17 cellular contexts compared by ENCODE assay signal in genomic region chr12:111363578-111363977, GRCh38. TPM values are rescaled to one million over a fixed set of nuclear protein-coding genes. Genes with fewer than 3 reads are reported as not detected.
DNase-seq lines count a peak whose midpoint lies in the region; ATAC-seq and TF ChIP-seq lines count a peak whose summit lies in the region.
"Had no signal": no experiment of that assay in that cellular context is flagged by ENCODE, and none has a peak within 500 bp of the region (broad histone marks: within the 10 kb centered on the region; RNA-seq: fewer than 3 reads in every experiment).

No MANE protein-coding gene starts in this region.

- CTCF ChIA-PET in BJ (lab: Yijun Ruan, JAX): interaction anchor here (1.6 kb wide), 1 partner anchor 33 kb away, joined by 4 read pairs; no protein-coding TSS in a partner anchor
- CTCF ChIA-PET in IMR-90 (lab: Yijun Ruan, JAX): no interaction called here

- H2AFZ ChIP-seq in IMR-90 (replicated peaks; ENCODE audit: low read length, poor library complexity) (no peak overlapping the region), neuronal stem cell (ENCODE audit: low read length) (no peak overlapping the region)

- no CpG with 5 or more reads among the region's 3 CpGs for WGBS in IMR-90 (ENCODE audit: extremely low coverage in 2 of 2, insufficient read length in 1 of 2), 2 experiments
- no CpG with 5 or more reads among the region's 3 CpGs for WGBS in neuronal stem cell (ENCODE audit: extremely low coverage in 2 of 2, insufficient read length in 2 of 2, insufficient replicate concordance in 1 of 2), 2 donors

- H2BK5ac ChIP-seq in IMR-90 (ENCODE audit: low read depth, low read length, poor library complexity, severe bottlenecking) (no peak overlapping the region), neuronal stem cell (ENCODE audit: low read length) (no peak overlapping the region)

- no peak overlapping the region for H2BK20ac ChIP-seq in IMR-90 (ENCODE audit: low read depth, low read length)

- H3K4me2 ChIP-seq in IMR-90 (ENCODE audit: low read depth, low read length) (no peak overlapping the region), neuronal stem cell (ENCODE audit: insufficient read depth, low read length, poor library complexity, severe bottlenecking) (no peak overlapping the region)

- no peaks in the 10 kb centered on the region for H3K9me3 ChIP-seq in IMR-90 (ENCODE audit: control insufficient read depth, insufficient read depth, low read length)
- no peaks in the 10 kb centered on the region for H3K9me3 ChIP-seq in neuronal stem cell (replicated peaks in 1 of 2; ENCODE audit: control insufficient read depth in 2 of 2, insufficient read depth in 1 of 2, low read depth in 1 of 2, low read length in 2 of 2)
- H3K9me3 ChIP-seq: mucosa of descending colon, pancreas had no signal

- no peak overlapping the region for H3K18ac ChIP-seq in IMR-90 (ENCODE audit: low read depth, low read length)
- no peak overlapping the region for H3K18ac ChIP-seq in neuronal stem cell (ENCODE audit: low read length)

- no peak overlapping the region for H3K4me3 ChIP-seq in BJ (ENCODE audit: low read depth, low read length)
- no peak overlapping the region for H3K4me3 ChIP-seq in IMR-90 (ENCODE audit: insufficient read depth, low read depth, low read length)
- no peak overlapping the region for H3K4me3 ChIP-seq in neuronal stem cell (ENCODE audit: low read length in 2 of 2)
- H3K4me3 ChIP-seq: mucosa of descending colon, pancreas had no signal

- H3K36me3 ChIP-seq in BJ (ENCODE audit: control insufficient read depth, insufficient read depth, low read length): peaks cover 4% of the 10 kb centered on the region; the same call in 1 of the 2 replicates
- peaks cover 17% of the 10 kb centered on the region for H3K36me3 ChIP-seq in IMR-90 (ENCODE audit: control insufficient read depth, insufficient read depth, low read length)
- peaks cover 21 to 34% of the 10 kb centered on the region in 2 donors for H3K36me3 ChIP-seq in neuronal stem cell (replicated peaks in 1 of 2; ENCODE audit: control insufficient read depth in 2 of 2, insufficient read depth in 2 of 2, low read length in 2 of 2)

- H3K23ac ChIP-seq in IMR-90 (ENCODE audit: low read depth, low read length) (no peak overlapping the region), neuronal stem cell (ENCODE audit: low read depth, low read length, poor library complexity) (peak overlapping the region; percentile 59)

- H2AK5ac ChIP-seq in IMR-90 (ENCODE audit: low read depth, low read length) (no peak overlapping the region), neuronal stem cell (ENCODE audit: low read depth, low read length) (no peak overlapping the region)

- dilution Hi-C loops in IMR-90 (cut with HindIII; ENCODE audit: low sequenced_read_pairs, unreplicated experiment): no loop called here

- in situ Hi-C loops in IMR-90 (cut with MboI; ENCODE audit: low sequenced_read_pairs): no loop called here

- BruUV-seq in IMR-90 (replicated peaks; lab: Mats Ljungman, UMichigan): no TSS peak

- H4K91ac ChIP-seq in IMR-90 (ENCODE audit: insufficient read depth, low read depth, low read length): no peak overlapping the region
- H4K91ac ChIP-seq in neuronal stem cell (ENCODE audit: low read depth, low read length, poor library complexity): no peak overlapping the region

- no peak overlapping the region for H2BK120ac ChIP-seq in IMR-90 (ENCODE audit: low read depth, low read length)
- H2BK120ac ChIP-seq in neuronal stem cell (ENCODE audit: low read depth, low read length): no peak overlapping the region

- H4K5ac ChIP-seq in IMR-90 (ENCODE audit: low read depth, low read length): no peak overlapping the region

- no peak overlapping the region for H4K8ac ChIP-seq in IMR-90 (ENCODE audit: low read depth in 2 of 2, low read length in 2 of 2)
- no peak overlapping the region for H4K8ac ChIP-seq in neuronal stem cell (ENCODE audit: low read depth, low read length)

- DNase-seq in BJ (ENCODE audit: low read depth): peak; percentile 12
- peak; percentile 48 for DNase-seq in IMR-90
- peak; percentile 36 to 57 for DNase-seq in dermis microvascular lymphatic vessel endothelial cell (ENCODE audit: low read depth in 2 of 2)
- no peak for DNase-seq in neuronal stem cell (ENCODE audit: low spot score)
- DNase-seq in GM19240 (ENCODE audit: insufficient read length, low spot score): no peak
- DNase-seq: activated CD4-positive, alpha-beta memory T cell treated with anti-CD3 and anti-CD28 coated beads, Interleukin-2, amount 10 ng/mL, durations not matched to agents 7 days and 5 days; activated effector memory CD4-positive, alpha-beta T cell treated with Interleukin-2 at 50 U/mL for 16 hours; CD4-positive, CD25-positive, alpha-beta regulatory T cell; effector memory CD4-positive, alpha-beta T cell; immature natural killer cell; mucosa of descending colon; NCI-H2081; substantia nigra had no signal

- no peak overlapping the region for H2BK12ac ChIP-seq in neuronal stem cell (ENCODE audit: low read length)

- intact Hi-C loops in IMR-90 (cut with micrococcal nuclease): no loop called here

- H3K27me3 ChIP-seq in BJ (ENCODE audit: control insufficient read depth, insufficient read depth, low read length): no peaks in the 10 kb centered on the region
- H3K27me3 ChIP-seq in IMR-90 (ENCODE audit: control insufficient read depth, insufficient read depth, low read length): no peaks in the 10 kb centered on the region
- no peaks in the 10 kb centered on the region for H3K27me3 ChIP-seq in neuronal stem cell (ENCODE audit: control insufficient read depth in 3 of 3, insufficient read depth in 3 of 3, low read depth in 1 of 3, low read length in 3 of 3)
- H3K27me3 ChIP-seq: pancreas had no signal

- H3K27ac ChIP-seq in IMR-90 (ENCODE audit: insufficient read depth, low read length): no peak overlapping the region
- H3K27ac ChIP-seq in neuronal stem cell (replicated peaks; ENCODE audit: low read length): no peak overlapping the region

- TF ChIP-seq CTCF in BJ (IDR thresholded peaks at IDR 0.05; ENCODE audit: insufficient read depth, low read depth, low read length) (no peak), IMR-90 (conservative IDR thresholded peaks at IDR 0.05; ENCODE audit: low read depth, low read length) (no peak)

- H3K56ac ChIP-seq in IMR-90 (ENCODE audit: extremely low read depth, insufficient read depth, low read length): no peak overlapping the region

- H2BK15ac ChIP-seq in IMR-90 (ENCODE audit: low read depth, low read length) (no peak overlapping the region), neuronal stem cell (ENCODE audit: low read length) (no peak overlapping the region)

- no peaks in the 10 kb centered on the region for H4K20me1 ChIP-seq in IMR-90 (ENCODE audit: insufficient read depth, low read length)

- H3K9ac ChIP-seq in IMR-90 (ENCODE audit: low read depth, low read length) (no peak overlapping the region), neuronal stem cell (ENCODE audit: low read depth, low read length, poor library complexity) (no peak overlapping the region)

- 0 out of 2 replicates have a peak, but pooled peaks cover 6% of the 10 kb centered on the region for H3K9me1 ChIP-seq in IMR-90 (ENCODE audit: insufficient read depth, low read length)

- H3K79me1 ChIP-seq in IMR-90 (ENCODE audit: low read depth in 1 of 2, low read length in 2 of 2): peaks cover 11 to 36% of the 10 kb centered on the region in 2 experiments; a peak in 3 of 4 replicates
- H3K79me1 ChIP-seq in neuronal stem cell (ENCODE audit: low read depth, low read length): peaks cover 7% of the 10 kb centered on the region

- H3K4me1 ChIP-seq in IMR-90 (ENCODE audit: control insufficient read depth, insufficient read depth, low read length) (peaks cover 4% of the 10 kb centered on the region), neuronal stem cell (ENCODE audit: control insufficient read depth in 2 of 2, insufficient read depth in 1 of 2, low read depth in 1 of 2, low read length in 2 of 2) (peaks cover 6 to 9% of the 10 kb centered on the region in 2 donors)

- no peak overlapping the region for H3K14ac ChIP-seq in IMR-90 (replicated peaks; ENCODE audit: low read depth, low read length)
- no peak overlapping the region for H3K14ac ChIP-seq in neuronal stem cell (ENCODE audit: low read length)

- ATAC-seq in IMR-90 (ENCODE audit: low read depth): peak; percentile 36
- ATAC-seq in GM18520 (IDR thresholded peaks at IDR 0.05; ENCODE audit: unreplicated experiment): no peak
- no peak for ATAC-seq in HG02970 (IDR thresholded peaks at IDR 0.05; ENCODE audit: low FRiP score, unreplicated experiment)
- no peak for ATAC-seq in GM21619 (IDR thresholded peaks at IDR 0.05; ENCODE audit: unreplicated experiment)
- ATAC-seq: mucosa of descending colon had no signal

- H3K4ac ChIP-seq in IMR-90 (ENCODE audit: low read depth, low read length) (0 out of 2 replicates have a peak overlapping the region, but pooled peaks have one; percentile 12), neuronal stem cell (ENCODE audit: low read length) (no peak overlapping the region)

- no peak overlapping the region for H2AK9ac ChIP-seq in IMR-90 (replicated peaks; ENCODE audit: low read depth, low read length, poor library complexity)

- TF ChIP-seq POLR2A in IMR-90 (IDR thresholded peaks at IDR 0.05; ENCODE audit: low read depth, low read length): no peak

- POLR2A ChIA-PET in BJ (lab: Charles Lee) (no interaction called here), IMR-90 (lab: Charles Lee; ENCODE audit: unreplicated experiment) (no interaction called here)

- no peak for TF ChIP-seq RAD21 in IMR-90 (IDR thresholded peaks at IDR 0.05; ENCODE audit: low read length)

TF ChIP-seq in IMR-90, 13 proteins besides CTCF, POLR2A, EP300 and RAD21 (continues in another document):
- no peak for TF ChIP-seq FOS (IDR thresholded peaks at IDR 0.05; ENCODE audit: low read depth, low read length)
- no peak for TF ChIP-seq CHD1 (IDR thresholded peaks at IDR 0.05; ENCODE audit: low read depth, low read length)
- no peak for TF ChIP-seq MAFK (IDR thresholded peaks at IDR 0.05; ENCODE audit: low read depth, low read length)

RNA-seq across cellular contexts. Expression of gene PHETA1, which starts 5.3 kb away (rescaled TPM):
- polyA plus RNA-seq in BJ (2011; rRNA removed) (2.6 and 5.3 TPM in 2 replicates), IMR-90 (2012; rRNA removed) (6.6 and 7.1 TPM in 2 replicates)
- polyA minus RNA-seq in BJ (2011; rRNA and poly(A)+ RNA removed): 2.1 and 2.2 TPM in 2 replicates
- total RNA-seq in IMR-90 (2012; rRNA removed) (3.1 and 3.2 TPM in 2 replicates), dermis microvascular lymphatic vessel endothelial cell (5.6 and 12.5 TPM in 2 replicates)
- polyA plus RNA-seq in IMR-90 (2012; cell fraction: cytosol; rRNA removed): 8.6 and 15.3 TPM in 2 replicates
- polyA plus RNA-seq in IMR-90 (2012; cell fraction: nucleus; rRNA removed; ENCODE audit: low replicate concordance): 8.3 and 19.7 TPM in 2 replicates
- polyA plus RNA-seq in neuronal stem cell (2013, experiment 1 of 2): 10.7 TPM
- polyA plus RNA-seq in neuronal stem cell (2013, experiment 2 of 2): 11.2 TPM

RNA-seq across cellular contexts. Expression of gene SH2B3, which starts 42.1 kb away (rescaled TPM):
- polyA plus RNA-seq in BJ (2011; rRNA removed) (19.4 and 20.2 TPM in 2 replicates), IMR-90 (2012; rRNA removed) (20.2 and 20.9 TPM in 2 replicates)
- polyA minus RNA-seq in BJ (2011; rRNA and poly(A)+ RNA removed): 15.5 and 19.6 TPM in 2 replicates
- total RNA-seq in IMR-90 (2012; rRNA removed) (9.2 and 9.3 TPM in 2 replicates), dermis microvascular lymphatic vessel endothelial cell (42.0 and 52.2 TPM in 2 replicates)
- 10.1 and 19.4 TPM in 2 replicates for polyA plus RNA-seq in IMR-90 (2012; cell fraction: cytosol; rRNA removed)
- 21.8 and 24.3 TPM in 2 replicates for polyA plus RNA-seq in IMR-90 (2012; cell fraction: nucleus; rRNA removed; ENCODE audit: low replicate concordance)
- polyA plus RNA-seq in neuronal stem cell (2013, experiment 1 of 2): 6.5 TPM
- 6.3 TPM for polyA plus RNA-seq in neuronal stem cell (2013, experiment 2 of 2)

Comparison
In these comparisons a context has a peak if more than half of its experiments do, and no peak if none do; other contexts are left out.
1. DNase-seq: peak in BJ (single experiment), IMR-90 (single experiment) and dermis microvascular lymphatic vessel endothelial cell (2 of 2); none in neuronal stem cell (single experiment) and GM19240 (single experiment).